In genomic region chr2:106130251-106130998, GRCh38 we compare ENCODE assay signal across 11 cellular contexts.
DNase-seq lines count a peak whose midpoint lies in the region; ATAC-seq lines count a peak whose summit lies in the region.
"Had no signal": no experiment of that assay in that cellular context is flagged by ENCODE, and none has a peak within 500 bp of the region (broad histone marks: within the 10 kb centered on the region; RNA-seq: fewer than 3 reads in every experiment).

No MANE protein-coding gene starts in this region.

- peaks cover 6% of the 10 kb centered on the region for H3K4me1 ChIP-seq in CD4-positive, alpha-beta memory T cell (ENCODE audit: insufficient read depth, low read length)
- peaks cover 31% of the 10 kb centered on the region for H3K4me1 ChIP-seq in mucosa of stomach (ENCODE audit: control insufficient read depth, insufficient read depth, low read length)

- H3K36me3 Mint-ChIP-seq in CD4-positive, alpha-beta memory T cell = peaks cover 29 to 47% of the 10 kb centered on the region in 2 donors
- H3K36me3 Mint-ChIP-seq in central memory CD8-positive, alpha-beta T cell (ENCODE audit: insufficient read depth) = peaks cover 15% of the 10 kb centered on the region

- ATAC-seq in HG03354 (IDR thresholded peaks at IDR 0.05; ENCODE audit: poor library complexity, severe bottlenecking, unreplicated experiment) = peak; percentile 48
- no peak for ATAC-seq in central memory CD8-positive, alpha-beta T cell (replicated peaks; ENCODE audit: extremely low read depth, poor library complexity, severe bottlenecking)
- no peak for ATAC-seq in GM18520 (IDR thresholded peaks at IDR 0.05; ENCODE audit: unreplicated experiment)
- no peak for ATAC-seq in HG02884 (IDR thresholded peaks at IDR 0.05; ENCODE audit: unreplicated experiment)
- ATAC-seq in HG03442 (IDR thresholded peaks at IDR 0.05; ENCODE audit: unreplicated experiment) = no peak

- DNase-seq in CD4-positive, alpha-beta memory T cell = no peak
- DNase-seq in central memory CD8-positive, alpha-beta T cell (ENCODE audit: low spot score in 2 of 2) = no peak
- DNase-seq in T-helper 2 cell = no peak
- DNase-seq: activated effector memory CD4-positive, alpha-beta T cell treated with anti-CD3 and anti-CD28 coated beads, Interleukin-2, amount 50 U/mL, for 16 hours; cortex of kidney; stimulated activated CD4-positive, alpha-beta T cell treated with anti-CD3 and anti-CD28 coated beads, Interleukin-2, amount 100 ng/mL, for 24 hours had no signal

- H3K4me3 Mint-ChIP-seq in CD4-positive, alpha-beta memory T cell = peak overlapping the region in 5 of 8 donors; percentile 6 to 61 (median 43)
- peak overlapping the region; percentile 64 for H3K4me3 Mint-ChIP-seq in central memory CD8-positive, alpha-beta T cell

- peaks cover 32% of the 10 kb centered on the region for H3K36me3 ChIP-seq in CD4-positive, alpha-beta memory T cell (ENCODE audit: insufficient read depth, low read length)
- no peaks in the 10 kb centered on the region for H3K36me3 ChIP-seq in mucosa of stomach (ENCODE audit: control insufficient read depth, insufficient read depth, low read length)

- H3K27me3 ChIP-seq in CD4-positive, alpha-beta memory T cell (ENCODE audit: insufficient read depth, low read length) = no peaks in the 10 kb centered on the region
- no peaks in the 10 kb centered on the region for H3K27me3 ChIP-seq in mucosa of stomach (ENCODE audit: control insufficient read depth, insufficient read depth, low read length)

- CTCF ChIA-PET in CD4-positive, alpha-beta memory T cell (lab: Charles Lee; ENCODE audit: partially characterized antibody) = no interaction called here

- no peaks in the 10 kb centered on the region for H3K27me3 Mint-ChIP-seq in CD4-positive, alpha-beta memory T cell
- no peaks in the 10 kb centered on the region for H3K27me3 Mint-ChIP-seq in central memory CD8-positive, alpha-beta T cell

- no peaks in the 10 kb centered on the region for H3K9me3 Mint-ChIP-seq in CD4-positive, alpha-beta memory T cell
- H3K9me3 Mint-ChIP-seq in central memory CD8-positive, alpha-beta T cell = no peaks in the 10 kb centered on the region

- H3K27ac ChIP-seq in CD4-positive, alpha-beta memory T cell (ENCODE audit: low read depth, low read length) = no peak overlapping the region

- H3K4me3 ChIP-seq in CD4-positive, alpha-beta memory T cell (ENCODE audit: low read length in 2 of 2) = no peak overlapping the region
- H3K4me3 ChIP-seq in mucosa of stomach (ENCODE audit: low read length) = peak overlapping the region; percentile 22

- H3K9me3 ChIP-seq in CD4-positive, alpha-beta memory T cell (ENCODE audit: control insufficient read depth in 1 of 2, low read length in 2 of 2) = no peaks in the 10 kb centered on the region
- H3K9me3 ChIP-seq in mucosa of stomach (ENCODE audit: control insufficient read depth, low read length) = no peaks in the 10 kb centered on the region

- peaks cover 2 to 30% (median 15%) of the 10 kb centered on the region in 4 donors for H3K4me1 Mint-ChIP-seq in CD4-positive, alpha-beta memory T cell
- peaks cover 13% of the 10 kb centered on the region for H3K4me1 Mint-ChIP-seq in central memory CD8-positive, alpha-beta T cell

- H3K27ac Mint-ChIP-seq in CD4-positive, alpha-beta memory T cell = peak overlapping the region in 2 of 7 donors; percentile 15 to 22
- peak overlapping the region; percentile 10 for H3K27ac Mint-ChIP-seq in central memory CD8-positive, alpha-beta T cell (ENCODE audit: low read depth)

- intact Hi-C loops in CD4-positive, alpha-beta memory T cell (cut with micrococcal nuclease) = no loop called here

- H3K9ac ChIP-seq in mucosa of stomach (ENCODE audit: low read length) = peak overlapping the region; percentile 44

- POLR2A ChIA-PET in CD4-positive, alpha-beta memory T cell (lab: Charles Lee; ENCODE audit: partially characterized antibody) = interaction anchor here (1.5 kb wide), 1 partner anchor 30 kb away, joined by 5 read pairs; no protein-coding TSS in a partner anchor
